Comparison of ENCODE assay signal across 17 cellular contexts in genomic region chr4:53906786-53907185, GRCh38.
DNase-seq lines count a peak whose midpoint lies in the region; ATAC-seq and TF ChIP-seq lines count a peak whose summit lies in the region.
"Had no signal": no experiment of that assay in that cellular context is flagged by ENCODE, and none has a peak within 500 bp of the region (broad histone marks: within the 10 kb centered on the region; RNA-seq: fewer than 3 reads in every experiment).

No MANE protein-coding gene starts in this region.

- H3K27ac ChIP-seq in cardiac muscle cell, result peak overlapping the region; percentile 83
- H3K27ac ChIP-seq in heart left ventricle, result peak overlapping the region in 6 of 12 donors; percentile 8 to 61 (median 37)
- H3K27ac ChIP-seq in vagina, result peak overlapping the region; percentile 30
- no peak overlapping the region for H3K27ac ChIP-seq in caudate nucleus (ENCODE audit: low read depth, low read length)

- peaks cover 46% of the 10 kb centered on the region for H3K4me1 ChIP-seq in cardiac muscle cell (ENCODE audit: low read depth)
- peaks cover 0 to 37% (median 14%) of the 10 kb centered on the region in 12 donors for H3K4me1 ChIP-seq in heart left ventricle
- peaks cover 17% of the 10 kb centered on the region for H3K4me1 ChIP-seq in vagina

- H3K27ac Mint-ChIP-seq in brain (peak overlapping the region in 2 of 5 experiments; percentile 19 to 57), natural killer cell (no peak overlapping the region)
- H3K27ac Mint-ChIP-seq: activated B cell treated with CpG ODN at 0.5 μM for 24 hours; CD4-positive, alpha-beta T cell; endodermal cell; stimulated activated memory B cell treated with anti-CD40 and anti-IgM and Interleukin-4, amounts not matched to agents 10 μg/mL and 1 μg/mL and 100 μg/mL, for 72 hours had no signal

- H3K36me3 ChIP-seq in cardiac muscle cell (no peaks in the 10 kb centered on the region), heart left ventricle (no peaks in the 10 kb centered on the region), vagina (no peaks in the 10 kb centered on the region)

- 37 to 52% (median 48%) methylated on average over 2 of the region's 2 CpGs for WGBS in heart left ventricle, 4 donors

- intact Hi-C loops in heart left ventricle (cut with DNase I) (loop anchor here (2.0 to 10.0 kb wide), 10 partner anchors 199 to 892 kb away; partner anchors contain the start of gene PDGFRA (in 1 of the 10)), natural killer cell (cut with micrococcal nuclease) (loop anchor here (5.0 kb wide), 1 partner anchor 326 kb away; no protein-coding TSS in a partner anchor), vagina (cut with DNase I) (no loop called here)

- H3K4me1 Mint-ChIP-seq in brain, result peaks cover 43% of the 10 kb centered on the region
- peaks cover 16 to 23% of the 10 kb centered on the region in 2 donors for H3K4me1 Mint-ChIP-seq in natural killer cell

- no peaks in the 10 kb centered on the region for H3K9me3 Mint-ChIP-seq in brain
- no peaks in the 10 kb centered on the region for H3K9me3 Mint-ChIP-seq in natural killer cell
- H3K9me3 Mint-ChIP-seq: activated B cell treated with CpG ODN at 0.5 μM for 24 hours; CD4-positive, alpha-beta T cell; central memory CD8-positive, alpha-beta T cell; endodermal cell; stimulated activated memory B cell treated with anti-CD40 and anti-IgM and Interleukin-4, amounts not matched to agents 10 μg/mL and 1 μg/mL and 100 μg/mL, for 72 hours had no signal

- peak overlapping the region in 4 of 5 experiments; percentile 60 to 85 (median 69) for H3K4me3 Mint-ChIP-seq in brain
- H3K4me3 Mint-ChIP-seq in natural killer cell, result peak overlapping the region; percentile 63
- H3K4me3 Mint-ChIP-seq: central memory CD8-positive, alpha-beta T cell; stimulated activated memory B cell treated with anti-CD40 and anti-IgM and Interleukin-4, amounts not matched to agents 10 μg/mL and 1 μg/mL and 100 μg/mL, for 72 hours had no signal

- H3K4me3 ChIP-seq in cardiac muscle cell (peak overlapping the region; percentile 10), heart left ventricle (peak overlapping the region in 1 of 12 donors; percentile 56), vagina (peak overlapping the region in 1 of 2 donors; percentile 27)

- TF ChIP-seq POLR2A in heart left ventricle (IDR thresholded peaks at IDR 0.05) (no peak), vagina (IDR thresholded peaks at IDR 0.05) (no peak)

- H3K27me3 Mint-ChIP-seq in brain (peaks cover 15% of the 10 kb centered on the region), natural killer cell (ENCODE audit: low read depth in 2 of 2) (peaks cover 30 to 62% of the 10 kb centered on the region in 2 donors)

- no peaks in the 10 kb centered on the region for H3K36me3 Mint-ChIP-seq in brain
- no peaks in the 10 kb centered on the region for H3K36me3 Mint-ChIP-seq in natural killer cell
- H3K36me3 Mint-ChIP-seq: stimulated activated memory B cell treated with anti-CD40 and anti-IgM and Interleukin-4, amounts not matched to agents 10 μg/mL and 1 μg/mL and 100 μg/mL, for 72 hours had no signal

- peak in 1 of 2 donors; percentile 62 for DNase-seq in cardiac muscle cell (ENCODE audit: low read depth in 1 of 2, low spot score in 1 of 2)
- no peak for DNase-seq in heart left ventricle
- DNase-seq in natural killer cell, result no peak
- no peak for DNase-seq in vagina (ENCODE audit: extremely low spot score in 2 of 2)
- DNase-seq in caudate nucleus (lab: John Stamatoyannopoulos, UW), result no peak
- DNase-seq: activated B cell treated with CpG ODN at 0.5 μM for 24 hours; CD4-positive, alpha-beta T cell; DMS79; endodermal cell; foreskin melanocyte; NCI-H226; trophoblast cell had no signal

- TF ChIP-seq CTCF in cardiac muscle cell (IDR thresholded peaks at IDR 0.05; ENCODE audit: low read depth, low read length) (no peak), heart left ventricle (IDR thresholded peaks at IDR 0.05) (no peak), brain (conservative IDR thresholded peaks at IDR 0.05) (no peak), natural killer cell (IDR thresholded peaks at IDR 0.05) (no peak), vagina (IDR thresholded peaks at IDR 0.05) (no peak)

- H3K27me3 ChIP-seq in cardiac muscle cell, result no peaks in the 10 kb centered on the region
- H3K27me3 ChIP-seq in heart left ventricle, result peaks cover 0 to 35% (median 11%) of the 10 kb centered on the region in 9 donors
- no peaks in the 10 kb centered on the region for H3K27me3 ChIP-seq in vagina

- H3K9me3 ChIP-seq in cardiac muscle cell (ENCODE audit: low read depth), result no peaks in the 10 kb centered on the region
- no peaks in the 10 kb centered on the region for H3K9me3 ChIP-seq in heart left ventricle
- H3K9me3 ChIP-seq in vagina, result no peaks in the 10 kb centered on the region

- no peak for ATAC-seq in heart left ventricle
- no peak for ATAC-seq in natural killer cell
- ATAC-seq in HG03460 (IDR thresholded peaks at IDR 0.05; ENCODE audit: unreplicated experiment), result no peak
- ATAC-seq in HG02763 (IDR thresholded peaks at IDR 0.05; ENCODE audit: unreplicated experiment), result no peak
- ATAC-seq: stimulated activated memory B cell treated with anti-CD40 and anti-IgM and Interleukin-4, amounts not matched to agents 10 μg/mL and 1 μg/mL and 100 μg/mL, for 72 hours had no signal
